In the genomic region with DNA sequence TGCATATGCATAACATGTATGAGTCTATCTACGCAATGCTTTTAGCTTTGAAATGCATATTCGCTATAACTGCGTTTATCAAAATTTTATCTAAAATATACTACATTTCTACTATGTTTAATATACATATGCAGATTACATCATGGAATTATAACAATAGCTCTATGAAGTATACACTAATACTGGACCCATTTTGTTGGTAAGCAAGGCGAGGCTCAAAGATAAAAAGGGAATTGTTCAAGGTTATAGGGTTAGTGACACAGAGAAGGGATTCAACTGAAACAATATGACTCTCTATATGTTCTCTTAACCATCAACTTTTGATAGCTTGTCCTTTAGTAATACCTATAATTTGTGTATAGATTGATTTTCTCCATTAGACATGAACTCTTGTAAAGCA, we compare ENCODE assay signal across 28 cellular contexts.
"Had no signal": no experiment of that assay in that cellular context is flagged by ENCODE, and none has a peak within 500 bp of the region (broad histone marks: within the 10 kb centered on the region; RNA-seq: fewer than 3 reads in every experiment).

No MANE protein-coding gene starts in this region.

- H3K4me3 ChIP-seq: colonic mucosa, coronary artery, dorsolateral prefrontal cortex, esophagus muscularis mucosa, esophagus squamous epithelium, gastrocnemius medialis, gastroesophageal sphincter, heart left ventricle, heart right ventricle had no signal

- H3K9me3 ChIP-seq: colonic mucosa, esophagus muscularis mucosa, esophagus squamous epithelium, gastrocnemius medialis, gastroesophageal sphincter, heart left ventricle, heart right ventricle had no signal

- ATAC-seq: effector memory CD8-positive, alpha-beta T cell; esophagus mucosa; foreskin keratinocyte; gastrocnemius medialis; gastroesophageal sphincter; heart left ventricle; heart right ventricle had no signal

- DNase-seq: colonic mucosa; cortex of kidney; dermis blood vessel endothelial cell; dorsolateral prefrontal cortex; effector CD4-positive, alpha-beta T cell; effector CD8-positive, alpha-beta T cell; effector memory CD4-positive, alpha-beta T cell; effector memory CD8-positive, alpha-beta T cell; endodermal cell; erythroblast; esophagus squamous epithelium; foreskin fibroblast; foreskin keratinocyte; foreskin melanocyte; gastrocnemius medialis; glutamatergic neuron; head of caudate nucleus; heart left ventricle; heart right ventricle had no signal

- H3K27me3 ChIP-seq: colonic mucosa, esophagus muscularis mucosa, esophagus squamous epithelium, foreskin keratinocyte, gastrocnemius medialis, gastroesophageal sphincter had no signal

- FAIRE-seq: colon, endometrium, endothelial cell of umbilical vein, frontal cortex had no signal

- H3K4me1 ChIP-seq: colonic mucosa, foreskin keratinocyte had no signal

- H3K27ac ChIP-seq: colonic mucosa, coronary artery, dorsolateral prefrontal cortex, epithelial cell of prostate, esophagus muscularis mucosa, esophagus squamous epithelium, foreskin keratinocyte, gastrocnemius medialis, gastroesophageal sphincter, heart left ventricle, heart right ventricle had no signal

- H3K36me3 ChIP-seq: colonic mucosa, esophagus muscularis mucosa, esophagus squamous epithelium, gastrocnemius medialis, gastroesophageal sphincter, heart left ventricle, heart right ventricle had no signal
